ENCODE assay signal across 16 cellular contexts in genomic region chr17:63276376-63276775, GRCh38.
"Had no signal": no experiment of that assay in that cellular context is flagged by ENCODE, and none has a peak within 500 bp of the region (broad histone marks: within the 10 kb centered on the region; RNA-seq: fewer than 3 reads in every experiment).

No MANE protein-coding gene starts in this region.

- H3K27me3 Mint-ChIP-seq: activated CD4-positive, alpha-beta memory T cell treated with anti-CD3 and anti-CD28 coated beads for 36 hours; activated naive CD8-positive, alpha-beta T cell treated with anti-CD3 and anti-CD28 coated beads, Interleukin-2, amount 10 ng/mL, durations not matched to agents 7 days and 5 days; T-cell had no signal

- H3K36me3 ChIP-seq: gastrocnemius medialis, lower lobe of right lung, prostate gland, right lobe of liver, upper lobe of left lung had no signal

- H3K9me3 Mint-ChIP-seq: activated CD4-positive, alpha-beta memory T cell treated with anti-CD3 and anti-CD28 coated beads for 36 hours; activated T-cell treated with anti-CD3 and anti-CD28 coated beads, Interleukin-2, amount 50 U/mL, for 4 hours; natural killer cell; T-cell had no signal

- H3K27ac Mint-ChIP-seq: activated CD4-positive, alpha-beta memory T cell treated with anti-CD3 and anti-CD28 coated beads for 36 hours; activated naive CD8-positive, alpha-beta T cell treated with anti-CD3 and anti-CD28 coated beads, Interleukin-2, amount 10 ng/mL, durations not matched to agents 7 days and 5 days; natural killer cell; T-cell had no signal

- DNase-seq: activated CD4-positive, alpha-beta memory T cell treated with anti-CD3 and anti-CD28 coated beads for 36 hours; activated gamma-delta T cell; activated naive CD8-positive, alpha-beta T cell treated with anti-CD3 and anti-CD28 coated beads, Interleukin-2, amount 10 ng/mL, durations not matched to agents 7 days and 5 days; activated T-cell treated with anti-CD3 and anti-CD28 coated beads, Interleukin-2, amount 50 U/mL, for 4 hours; aorta; gastrocnemius medialis; lower lobe of right lung; natural killer cell; nucleus accumbens; right lobe of liver; stimulated activated CD4-positive, alpha-beta T cell treated with anti-CD3 and anti-CD28 coated beads, Interleukin-2, amount 100 ng/mL, for 48 hours; stimulated activated naive CD8-positive, alpha-beta T cell treated with anti-CD3 and anti-CD28 coated beads, Interleukin-15, Interleukin-2, amounts not matched to agents 100 U/mL and 50 U/mL, for 24 hours; T-cell; T1000; upper lobe of left lung had no signal

- H3K9me3 ChIP-seq: gastrocnemius medialis, lower lobe of right lung, prostate gland, right lobe of liver, upper lobe of left lung had no signal

- H3K27ac ChIP-seq: gastrocnemius medialis, lower lobe of right lung, prostate gland, right lobe of liver, upper lobe of left lung had no signal

- H3K4me1 ChIP-seq: gastrocnemius medialis, prostate gland, right lobe of liver had no signal

- H3K4me3 ChIP-seq: gastrocnemius medialis, lower lobe of right lung, prostate gland, right lobe of liver, upper lobe of left lung had no signal

- H3K4me3 Mint-ChIP-seq: activated CD4-positive, alpha-beta memory T cell treated with anti-CD3 and anti-CD28 coated beads for 36 hours; activated naive CD8-positive, alpha-beta T cell treated with anti-CD3 and anti-CD28 coated beads, Interleukin-2, amount 10 ng/mL, durations not matched to agents 7 days and 5 days; activated T-cell treated with anti-CD3 and anti-CD28 coated beads, Interleukin-2, amount 50 U/mL, for 4 hours; natural killer cell; T-cell had no signal

- H3K36me3 Mint-ChIP-seq: activated naive CD8-positive, alpha-beta T cell treated with anti-CD3 and anti-CD28 coated beads, Interleukin-2, amount 10 ng/mL, durations not matched to agents 7 days and 5 days; natural killer cell had no signal

- H3K27me3 ChIP-seq: gastrocnemius medialis, right lobe of liver, upper lobe of left lung had no signal
